In genomic region chr3:101690972-101691371, GRCh38 we compare ENCODE assay signal across 10 cellular contexts. TPM values are rescaled to one million over a fixed set of nuclear protein-coding genes. Genes with fewer than 3 reads are reported as not detected.
DNase-seq lines count a peak whose midpoint lies in the region; ATAC-seq and TF ChIP-seq lines count a peak whose summit lies in the region.
"Had no signal": no experiment of that assay in that cellular context is flagged by ENCODE, and none has a peak within 500 bp of the region (broad histone marks: within the 10 kb centered on the region; RNA-seq: fewer than 3 reads in every experiment).

No MANE protein-coding gene starts in this region.

- no peak overlapping the region for H3K9ac ChIP-seq in smooth muscle cell (ENCODE audit: low read depth)

- no peaks in the 10 kb centered on the region for H3K36me3 ChIP-seq in smooth muscle cell (ENCODE audit: low read depth)

- no peaks in the 10 kb centered on the region for H3K27me3 Mint-ChIP-seq in activated CD4-positive, alpha-beta memory T cell treated with anti-CD3 and anti-CD28 coated beads for 36 hours
- H3K27me3 Mint-ChIP-seq in activated CD4-positive, alpha-beta memory T cell treated with anti-CD3 and anti-CD28 coated beads, Interleukin-2, amount 10 ng/mL, durations not matched to agents 7 days and 5 days = no peaks in the 10 kb centered on the region
- no peaks in the 10 kb centered on the region for H3K27me3 Mint-ChIP-seq in progenitor cell of endocrine pancreas

- TF ChIP-seq CTCF in progenitor cell of endocrine pancreas (IDR thresholded peaks at IDR 0.05; ENCODE audit: unreplicated experiment) = no peak
- no peak for TF ChIP-seq CTCF in smooth muscle cell (IDR thresholded peaks at IDR 0.05; ENCODE audit: borderline replicate concordance, insufficient read depth, poor library complexity, severe bottlenecking)

- no peak overlapping the region for H3K4me3 ChIP-seq in smooth muscle cell

- H3K9me3 Mint-ChIP-seq in activated CD4-positive, alpha-beta memory T cell treated with anti-CD3 and anti-CD28 coated beads for 36 hours = no peaks in the 10 kb centered on the region
- no peaks in the 10 kb centered on the region for H3K9me3 Mint-ChIP-seq in activated CD4-positive, alpha-beta memory T cell treated with anti-CD3 and anti-CD28 coated beads, Interleukin-2, amount 10 ng/mL, durations not matched to agents 7 days and 5 days
- no peaks in the 10 kb centered on the region for H3K9me3 Mint-ChIP-seq in progenitor cell of endocrine pancreas (ENCODE audit: low read depth)

- H3K9me3 ChIP-seq in smooth muscle cell (replicated peaks; ENCODE audit: low read depth) = no peaks in the 10 kb centered on the region

- POLR2A ChIA-PET in activated CD4-positive, alpha-beta memory T cell treated with anti-CD3 and anti-CD28 coated beads for 36 hours (lab: Charles Lee) = no interaction called here
- POLR2A ChIA-PET in activated CD4-positive, alpha-beta memory T cell treated with anti-CD3 and anti-CD28 coated beads, Interleukin-2, amount 10 ng/mL, durations not matched to agents 7 days and 5 days (lab: Charles Lee) = interaction anchor here (2.6 kb wide), 1 partner anchor 33 kb away, joined by 5 read pairs; the partner anchor contains the start of gene CEP97

- H3K27ac ChIP-seq in smooth muscle cell (ENCODE audit: low read depth) = no peak overlapping the region

- peaks cover 9% of the 10 kb centered on the region for H3K36me3 Mint-ChIP-seq in activated CD4-positive, alpha-beta memory T cell treated with anti-CD3 and anti-CD28 coated beads for 36 hours
- peaks cover 6% of the 10 kb centered on the region for H3K36me3 Mint-ChIP-seq in activated CD4-positive, alpha-beta memory T cell treated with anti-CD3 and anti-CD28 coated beads, Interleukin-2, amount 10 ng/mL, durations not matched to agents 7 days and 5 days (ENCODE audit: low read depth)
- no peaks in the 10 kb centered on the region for H3K36me3 Mint-ChIP-seq in progenitor cell of endocrine pancreas (ENCODE audit: insufficient read depth)

- peaks cover 4% of the 10 kb centered on the region for H3K4me1 ChIP-seq in smooth muscle cell (ENCODE audit: low read depth)

- CTCF ChIA-PET in activated CD4-positive, alpha-beta memory T cell treated with anti-CD3 and anti-CD28 coated beads for 36 hours (lab: Charles Lee) = interaction anchor here (0.7 to 1.1 kb wide), 2 partner anchors 34 to 112 kb away, joined by 3 to 7 read pairs; partner anchors contain the start of gene CEP97
- CTCF ChIA-PET in activated CD4-positive, alpha-beta memory T cell treated with anti-CD3 and anti-CD28 coated beads, Interleukin-2, amount 10 ng/mL, durations not matched to agents 7 days and 5 days (lab: Charles Lee) = interaction anchor here (0.9 to 1.8 kb wide), 5 partner anchors 11 to 534 kb away, joined by 3 to 6 read pairs (median 3); partner anchors contain the start of genes CEP97 and NXPE3

- H3K4me1 Mint-ChIP-seq in activated CD4-positive, alpha-beta memory T cell treated with anti-CD3 and anti-CD28 coated beads for 36 hours (ENCODE audit: low read depth) = peaks cover 21% of the 10 kb centered on the region
- H3K4me1 Mint-ChIP-seq in activated CD4-positive, alpha-beta memory T cell treated with anti-CD3 and anti-CD28 coated beads, Interleukin-2, amount 10 ng/mL, durations not matched to agents 7 days and 5 days = peaks cover 17% of the 10 kb centered on the region
- H3K4me1 Mint-ChIP-seq in progenitor cell of endocrine pancreas (ENCODE audit: low read depth) = peaks cover 6% of the 10 kb centered on the region

- H3K27ac Mint-ChIP-seq in activated CD4-positive, alpha-beta memory T cell treated with anti-CD3 and anti-CD28 coated beads for 36 hours = peak overlapping the region; percentile 31
- H3K27ac Mint-ChIP-seq in activated CD4-positive, alpha-beta memory T cell treated with anti-CD3 and anti-CD28 coated beads, Interleukin-2, amount 10 ng/mL, durations not matched to agents 7 days and 5 days = no peak overlapping the region
- H3K27ac Mint-ChIP-seq in progenitor cell of endocrine pancreas = peak overlapping the region; percentile 76

- no peak overlapping the region for H3K4me3 Mint-ChIP-seq in activated CD4-positive, alpha-beta memory T cell treated with anti-CD3 and anti-CD28 coated beads for 36 hours
- H3K4me3 Mint-ChIP-seq in activated CD4-positive, alpha-beta memory T cell treated with anti-CD3 and anti-CD28 coated beads, Interleukin-2, amount 10 ng/mL, durations not matched to agents 7 days and 5 days = no peak overlapping the region
- no peak overlapping the region for H3K4me3 Mint-ChIP-seq in progenitor cell of endocrine pancreas (ENCODE audit: low read depth)

- peaks cover 10% of the 10 kb centered on the region for H3F3A ChIP-seq in smooth muscle cell (ENCODE audit: low read depth)

- H2AFZ ChIP-seq in smooth muscle cell (ENCODE audit: low read depth) = no peak overlapping the region

- no peaks in the 10 kb centered on the region for H3K27me3 ChIP-seq in smooth muscle cell (ENCODE audit: low read depth)

- ATAC-seq in GM21825 (IDR thresholded peaks at IDR 0.05; ENCODE audit: unreplicated experiment) = peak; percentile 47

- peaks cover 1% of the 10 kb centered on the region for H4K20me1 ChIP-seq in smooth muscle cell (ENCODE audit: low read depth)

- peak; percentile 46 for DNase-seq in activated CD4-positive, alpha-beta memory T cell treated with anti-CD3 and anti-CD28 coated beads for 36 hours
- DNase-seq in activated CD4-positive, alpha-beta memory T cell treated with anti-CD3 and anti-CD28 coated beads, Interleukin-2, amount 10 ng/mL, durations not matched to agents 7 days and 5 days = no peak
- DNase-seq in M059J (ENCODE audit: low read depth) = peak; percentile 7
- no peak for DNase-seq in progenitor cell of endocrine pancreas (ENCODE audit: low spot score, unreplicated experiment)
- no peak for DNase-seq in smooth muscle cell (lab: John Stamatoyannopoulos, UW; ENCODE audit: unreplicated experiment)
- DNase-seq in activated CD4-positive, alpha-beta T cell treated with anti-CD3 and anti-CD28 coated beads for 1 hour = no peak
- no peak for DNase-seq in NCI-H187 (lab: John Stamatoyannopoulos, UW)
- DNase-seq: NCI-H2081 treated with DMSO at 0.1 percent for 48 hours; stimulated activated CD8-positive, alpha-beta memory T cell treated with anti-CD3 and anti-CD28 coated beads, Interleukin-4, amount 100 ng/mL, for 48 hours had no signal

- H3K79me2 ChIP-seq in smooth muscle cell (ENCODE audit: low read depth) = peaks cover 5% of the 10 kb centered on the region

- intact Hi-C loops in activated CD4-positive, alpha-beta memory T cell treated with anti-CD3 and anti-CD28 coated beads for 36 hours (cut with micrococcal nuclease) = loop anchor here (2.0 kb wide), 1 partner anchor 14 kb away; the partner anchor contains the start of gene ZBTB11

- H3K4me2 ChIP-seq in smooth muscle cell = no peak overlapping the region

RNA-seq across cellular contexts. Expression of gene RPL24, which starts 4.5 kb away (rescaled TPM):
- 1,000 to 10,000 TPM; 1,691 to 1,714 TPM for total RNA-seq in activated CD4-positive, alpha-beta memory T cell treated with anti-CD3 and anti-CD28 coated beads for 36 hours
- total RNA-seq in activated CD4-positive, alpha-beta memory T cell treated with anti-CD3 and anti-CD28 coated beads, Interleukin-2, amount 10 ng/mL, durations not matched to agents 7 days and 5 days = 1,000 to 10,000 TPM; 1,033 to 1,040 TPM
- total RNA-seq in M059J (2014; rRNA removed; shearing (Covaris generic)) = 1,314 and 1,490 TPM in 2 replicates
- total RNA-seq in progenitor cell of endocrine pancreas (1,063 and 1,124 TPM in 2 replicates), smooth muscle cell (1,956 and 2,011 TPM in 2 replicates)
- 452 and 518 TPM in 2 replicates for polyA plus RNA-seq in smooth muscle cell

RNA-seq across cellular contexts. Expression of gene ZBTB11, which starts 14.0 kb away (rescaled TPM):
- 10 to 100 TPM; 28.0 to 30.3 TPM for total RNA-seq in activated CD4-positive, alpha-beta memory T cell treated with anti-CD3 and anti-CD28 coated beads for 36 hours
- 10 to 100 TPM; 29.3 to 31.9 TPM for total RNA-seq in activated CD4-positive, alpha-beta memory T cell treated with anti-CD3 and anti-CD28 coated beads, Interleukin-2, amount 10 ng/mL, durations not matched to agents 7 days and 5 days
- 15.6 and 24.8 TPM in 2 replicates for total RNA-seq in M059J (2014; rRNA removed; shearing (Covaris generic))
- total RNA-seq in progenitor cell of endocrine pancreas (17.8 and 18.8 TPM in 2 replicates), smooth muscle cell (33.7 and 36.3 TPM in 2 replicates)
- polyA plus RNA-seq in smooth muscle cell = 7.6 and 9.1 TPM in 2 replicates

RNA-seq across cellular contexts. Expression of gene CEP97, which starts 33.4 kb away (rescaled TPM):
- 10 to 100 TPM; 16.6 to 17.9 TPM for total RNA-seq in activated CD4-positive, alpha-beta memory T cell treated with anti-CD3 and anti-CD28 coated beads for 36 hours
- 10 to 100 TPM; 22.7 to 25.8 TPM for total RNA-seq in activated CD4-positive, alpha-beta memory T cell treated with anti-CD3 and anti-CD28 coated beads, Interleukin-2, amount 10 ng/mL, durations not matched to agents 7 days and 5 days
- total RNA-seq in M059J (2014; rRNA removed; shearing (Covaris generic)) = 19.2 and 28.7 TPM in 2 replicates
- total RNA-seq in progenitor cell of endocrine pancreas (21.9 and 24.5 TPM in 2 replicates), smooth muscle cell (20.8 and 21.2 TPM in 2 replicates)
- 3.5 and 4.3 TPM in 2 replicates for polyA plus RNA-seq in smooth muscle cell

Comparison
In these comparisons a context has a peak if more than half of its experiments do, and no peak if none do; other contexts are left out.
1. DNase-seq: peak in activated CD4-positive, alpha-beta memory T cell treated with anti-CD3 and anti-CD28 coated beads for 36 hours (single experiment) and M059J (single experiment); none in activated CD4-positive, alpha-beta memory T cell treated with anti-CD3 and anti-CD28 coated beads, Interleukin-2, amount 10 ng/mL, durations not matched to agents 7 days and 5 days (single experiment), progenitor cell of endocrine pancreas (single experiment), smooth muscle cell (single experiment), activated CD4-positive, alpha-beta T cell treated with anti-CD3 and anti-CD28 coated beads for 1 hour (single experiment) and NCI-H187 (0 of 2).